In genomic region chr16:89606006-89606405, GRCh38 we compare ENCODE assay signal across 24 cellular contexts. TPM values are rescaled to one million over a fixed set of nuclear protein-coding genes. Genes with fewer than 3 reads are reported as not detected.
DNase-seq lines count a peak whose midpoint lies in the region; ATAC-seq lines count a peak whose summit lies in the region.
"Had no signal": no experiment of that assay in that cellular context is flagged by ENCODE, and none has a peak within 500 bp of the region (broad histone marks: within the 10 kb centered on the region; RNA-seq: fewer than 3 reads in every experiment).

No MANE protein-coding gene starts in this region.

- H3K27me3 ChIP-seq in SJCRH30, result no peaks in the 10 kb centered on the region

- H3K36me3 Mint-ChIP-seq in activated CD4-positive, alpha-beta T cell treated with anti-CD3 and anti-CD28 coated beads, Interleukin-2, amount 10 ng/mL, durations not matched to agents 7 days and 5 days (ENCODE audit: low read depth), result no peaks in the 10 kb centered on the region
- H3K36me3 Mint-ChIP-seq: CD8-positive, alpha-beta memory T cell had no signal

- no peaks in the 10 kb centered on the region for H3K9me3 ChIP-seq in SJCRH30 (replicated peaks)

- no peaks in the 10 kb centered on the region for H3K9me3 Mint-ChIP-seq in activated CD4-positive, alpha-beta T cell treated with anti-CD3 and anti-CD28 coated beads, Interleukin-2, amount 10 ng/mL, durations not matched to agents 7 days and 5 days
- H3K9me3 Mint-ChIP-seq: CD8-positive, alpha-beta memory T cell; HFFc6 had no signal

- H3K4me3 ChIP-seq in SJCRH30, result no peak overlapping the region

- H3K27me3 Mint-ChIP-seq in activated CD4-positive, alpha-beta T cell treated with anti-CD3 and anti-CD28 coated beads, Interleukin-2, amount 10 ng/mL, durations not matched to agents 7 days and 5 days, result peaks cover 2% of the 10 kb centered on the region

- intact Hi-C loops in Right ventricle myocardium inferior (cut with DNase I), result no loop called here
- intact Hi-C loops in left ventricle myocardium superior (cut with micrococcal nuclease), result no loop called here

- ATAC-seq in Right ventricle myocardium inferior (no peak), left ventricle myocardium superior (no peak)
- ATAC-seq in stimulated activated naive CD8-positive, alpha-beta T cell treated with anti-CD3 and anti-CD28 coated beads, Interleukin-15, Interleukin-2, amounts not matched to agents 100 U/mL and 50 U/mL, for 24 hours, result no peak
- ATAC-seq: SK-N-SH treated with all-trans-retinoic acid at 6 μM for 48 hours had no signal

- peaks cover 22% of the 10 kb centered on the region for H3K4me1 ChIP-seq in SJCRH30

- H3K36me3 ChIP-seq in SJCRH30, result no peaks in the 10 kb centered on the region

- peaks cover 12% of the 10 kb centered on the region for H3K4me1 Mint-ChIP-seq in activated CD4-positive, alpha-beta T cell treated with anti-CD3 and anti-CD28 coated beads, Interleukin-2, amount 10 ng/mL, durations not matched to agents 7 days and 5 days

- no peak overlapping the region for H3K27ac Mint-ChIP-seq in activated CD4-positive, alpha-beta T cell treated with anti-CD3 and anti-CD28 coated beads, Interleukin-2, amount 10 ng/mL, durations not matched to agents 7 days and 5 days
- H3K27ac Mint-ChIP-seq: CD8-positive, alpha-beta memory T cell; HFFc6 had no signal

- POLR2A ChIA-PET in activated CD4-positive, alpha-beta T cell treated with anti-CD3 and anti-CD28 coated beads, Interleukin-2, amount 10 ng/mL, durations not matched to agents 7 days and 5 days (lab: Charles Lee), result no interaction called here

- CTCF ChIA-PET in activated CD4-positive, alpha-beta T cell treated with anti-CD3 and anti-CD28 coated beads, Interleukin-2, amount 10 ng/mL, durations not matched to agents 7 days and 5 days (lab: Charles Lee), result interaction anchor here (1.0 kb wide), 1 partner anchor 9 kb away, joined by 5 read pairs; no protein-coding TSS in a partner anchor

- DNase-seq in DMS 273 (lab: John Stamatoyannopoulos, UW; ENCODE audit: unreplicated experiment), result peak; percentile 41
- no peak for DNase-seq in DMS 273 treated with DMSO at 0.1 percent for 48 hours (lab: John Stamatoyannopoulos, UW)
- peak; percentile 50 for DNase-seq in Right ventricle myocardium inferior (ENCODE audit: missing footprints)
- no peak for DNase-seq in left ventricle myocardium superior
- DNase-seq in SJCRH30, result peak; percentile 80 to 89
- no peak for DNase-seq in stimulated activated naive CD8-positive, alpha-beta T cell treated with anti-CD3 and anti-CD28 coated beads, Interleukin-15, Interleukin-2, amounts not matched to agents 100 U/mL and 50 U/mL, for 24 hours
- no peak for DNase-seq in activated CD4-positive, alpha-beta T cell treated with anti-CD3 and anti-CD28 coated beads, Interleukin-2, amount 10 ng/mL, durations not matched to agents 7 days and 5 days
- DNase-seq in cortex of kidney (lab: John Stamatoyannopoulos, UW), result no peak
- DNase-seq: Calu3; CD8-positive, alpha-beta memory T cell; DMS79; H7; HFFc6; KG1; NCI-H1694; NCI-H2081 treated with DMSO at 0.1 percent for 48 hours; NCI-H2171 treated with DMSO at 0.1 percent for 48 hours; NCI-H446 treated with DMSO at 0.1 percent for 48 hours; OCI-M1; SIG-M5 had no signal

- no peak overlapping the region for H3K4me3 Mint-ChIP-seq in activated CD4-positive, alpha-beta T cell treated with anti-CD3 and anti-CD28 coated beads, Interleukin-2, amount 10 ng/mL, durations not matched to agents 7 days and 5 days
- H3K4me3 Mint-ChIP-seq: CD8-positive, alpha-beta memory T cell; HFFc6 had no signal

- no peak overlapping the region for H3K27ac ChIP-seq in SJCRH30
- H3K27ac ChIP-seq: 22Rv1, C4-2B had no signal

RNA-seq across cellular contexts. Expression of gene DPEP1, which starts 7.4 kb away (rescaled TPM):
- total RNA-seq in Right ventricle myocardium inferior, result not detected
- total RNA-seq in left ventricle myocardium superior, result not detected
- total RNA-seq in SJCRH30 (2014; rRNA removed; shearing (Covaris generic)), result 1.6 and 1.7 TPM in 2 replicates
- not detected for total RNA-seq in activated CD4-positive, alpha-beta T cell treated with anti-CD3 and anti-CD28 coated beads, Interleukin-2, amount 10 ng/mL, durations not matched to agents 7 days and 5 days
- total RNA-seq: Calu3; CD8-positive, alpha-beta memory T cell; HFFc6; T-helper 2 cell treated with Interferon-gamma antibody and Interleukin-4, amounts not matched to agents 100 ng/mL and 5 ng/mL, for 36 hours had no signal

RNA-seq across cellular contexts. Expression of gene CPNE7, which starts 30.4 kb away (rescaled TPM):
- total RNA-seq in Right ventricle myocardium inferior (not detected), left ventricle myocardium superior (not detected)
- not detected in 2 replicates for total RNA-seq in SJCRH30 (2014; rRNA removed; shearing (Covaris generic))
- total RNA-seq in activated CD4-positive, alpha-beta T cell treated with anti-CD3 and anti-CD28 coated beads, Interleukin-2, amount 10 ng/mL, durations not matched to agents 7 days and 5 days, result 1 to 10 TPM; 5.1 to 5.7 TPM

RNA-seq across cellular contexts. Expression of gene RPL13, which starts 45.5 kb away (rescaled TPM):
- total RNA-seq in Right ventricle myocardium inferior (1,162 TPM), left ventricle myocardium superior (1,029 TPM)
- 5,665 and 6,596 TPM in 2 replicates for total RNA-seq in SJCRH30 (2014; rRNA removed; shearing (Covaris generic))
- total RNA-seq in activated CD4-positive, alpha-beta T cell treated with anti-CD3 and anti-CD28 coated beads, Interleukin-2, amount 10 ng/mL, durations not matched to agents 7 days and 5 days, result 1,000 to 10,000 TPM; 1,763 to 2,076 TPM

RNA-seq across cellular contexts. Expression of gene CHMP1A, which starts 51.5 kb away (rescaled TPM):
- 40.6 TPM for total RNA-seq in Right ventricle myocardium inferior
- 36.5 TPM for total RNA-seq in left ventricle myocardium superior
- 71.1 and 75.6 TPM in 2 replicates for total RNA-seq in SJCRH30 (2014; rRNA removed; shearing (Covaris generic))
- 100 to 1,000 TPM in 1 of 2 experiments, 10 to 100 TPM in 1; 77.6 to 102 TPM for total RNA-seq in activated CD4-positive, alpha-beta T cell treated with anti-CD3 and anti-CD28 coated beads, Interleukin-2, amount 10 ng/mL, durations not matched to agents 7 days and 5 days

RNA-seq across cellular contexts. Expression of gene SPATA33, which starts 51.6 kb away (rescaled TPM):
- total RNA-seq in Right ventricle myocardium inferior (1.6 TPM), left ventricle myocardium superior (2.6 TPM)
- total RNA-seq in SJCRH30 (2014; rRNA removed; shearing (Covaris generic)), result 9.9 and 12.7 TPM in 2 replicates
- 10 to 100 TPM; 14.5 to 14.8 TPM for total RNA-seq in activated CD4-positive, alpha-beta T cell treated with anti-CD3 and anti-CD28 coated beads, Interleukin-2, amount 10 ng/mL, durations not matched to agents 7 days and 5 days

Comparison
In these comparisons a context has a peak if more than half of its experiments do, and no peak if none do; other contexts are left out.
1. DNase-seq: peak in DMS 273 (single experiment), Right ventricle myocardium inferior (single experiment) and SJCRH30 (2 of 2); none in DMS 273 treated with DMSO at 0.1 percent for 48 hours (single experiment), left ventricle myocardium superior (single experiment), stimulated activated naive CD8-positive, alpha-beta T cell treated with anti-CD3 and anti-CD28 coated beads, Interleukin-15, Interleukin-2, amounts not matched to agents 100 U/mL and 50 U/mL, for 24 hours (single experiment), activated CD4-positive, alpha-beta T cell treated with anti-CD3 and anti-CD28 coated beads, Interleukin-2, amount 10 ng/mL, durations not matched to agents 7 days and 5 days (single experiment) and cortex of kidney (single experiment).